Comparison of ENCODE assay signal across 34 cellular contexts in genomic region chr14:81668626-81669274, GRCh38.
"Had no signal": no experiment of that assay in that cellular context is flagged by ENCODE, and none has a peak within 500 bp of the region (broad histone marks: within the 10 kb centered on the region; RNA-seq: fewer than 3 reads in every experiment).

No MANE protein-coding gene starts in this region.

- H3K27ac ChIP-seq: adrenal gland, ascending aorta, body of pancreas, brain microvascular endothelial cell, breast epithelium, cardiac muscle cell had no signal

- H3K4me1 ChIP-seq: adrenal gland, ascending aorta, body of pancreas, breast epithelium had no signal

- H3K36me3 ChIP-seq: adrenal gland, ascending aorta, brain microvascular endothelial cell, breast epithelium, cardiac muscle cell had no signal

- H3K9me3 ChIP-seq: adrenal gland, ascending aorta, body of pancreas had no signal

- H3K4me3 ChIP-seq: adrenal gland, ascending aorta, body of pancreas, cardiac muscle cell had no signal

- FAIRE-seq: astrocyte, bronchial epithelial cell had no signal

- ATAC-seq: activated naive CD4-positive, alpha-beta T cell treated with anti-CD3 and anti-CD28 coated beads, Interleukin-2, amount 50 U/mL, for 72 hours; activated naive CD8-positive, alpha-beta T cell treated with anti-CD3 and anti-CD28 coated beads, Interleukin-2, amount 50 U/mL, for 24 hours; activated T-cell treated with anti-CD3 and anti-CD28 coated beads, Interleukin-2, amount 50 U/mL, for 4 hours; activated T-cell treated with anti-CD3 and anti-CD28 coated beads, Interleukin-2, amount 50 U/mL, for 72 hours; activated T-helper 17 cell treated with anti-CD3 and anti-CD28 coated beads, Interleukin-2, amount 50 U/mL, for 72 hours; body of pancreas had no signal

- DNase-seq: activated effector memory CD4-positive, alpha-beta T cell treated with anti-CD3 and anti-CD28 coated beads, Interleukin-2, amount 50 U/mL, for 16 hours; activated effector memory CD4-positive, alpha-beta T cell treated with Interleukin-2 at 50 U/mL for 16 hours; activated gamma-delta T cell; activated gamma-delta T cell treated with Interleukin-2 at 50 U/mL for 16 hours; activated naive CD4-positive, alpha-beta T cell; activated naive CD4-positive, alpha-beta T cell treated with anti-CD3 and anti-CD28 coated beads for 36 hours; activated naive CD4-positive, alpha-beta T cell treated with anti-CD3 and anti-CD28 coated beads, Interleukin-2, amount 10 ng/mL, durations not matched to agents 7 days and 5 days; activated naive CD4-positive, alpha-beta T cell treated with anti-CD3 and anti-CD28 coated beads, Interleukin-2, amount 50 U/mL, for 16 hours; activated naive CD4-positive, alpha-beta T cell treated with Interleukin-2 at 50 U/mL for 16 hours; activated naive CD8-positive, alpha-beta T cell treated with anti-CD3 and anti-CD28 coated beads for 36 hours; activated naive CD8-positive, alpha-beta T cell treated with anti-CD3 and anti-CD28 coated beads, Interleukin-2, amount 10 ng/mL, durations not matched to agents 7 days and 5 days; activated naive CD8-positive, alpha-beta T cell treated with anti-CD3 and anti-CD28 coated beads, Interleukin-2, amount 50 U/mL, for 24 hours; activated T-cell treated with anti-CD3 and anti-CD28 coated beads for 4 hours; activated T-cell treated with anti-CD3 and anti-CD28 coated beads, Interleukin-2, amount 50 U/mL, for 1 hour; activated T-cell treated with anti-CD3 and anti-CD28 coated beads, Interleukin-2, amount 50 U/mL, for 24 hours; activated T-cell treated with anti-CD3 and anti-CD28 coated beads, Interleukin-2, amount 50 U/mL, for 4 hours; activated T-cell treated with anti-CD3 and anti-CD28 coated beads, Interleukin-2, amount 50 U/mL, for 48 hours; activated T-cell treated with anti-CD3 and anti-CD28 coated beads, Interleukin-2, amount 50 U/mL, for 72 hours; adrenal gland; amniotic stem cell; anterior cingulate cortex; aorta; body of pancreas; brain microvascular endothelial cell; caudate nucleus; central memory CD4-positive, alpha-beta T cell; cerebellar nuclear complex had no signal

- H3K27me3 ChIP-seq: adrenal gland, ascending aorta, body of pancreas, brain microvascular endothelial cell, breast epithelium, cardiac muscle cell had no signal
